Comparison of ENCODE assay signal across 11 cellular contexts in genomic region chr19:51751655-51752054, GRCh38. TPM values are rescaled to one million over a fixed set of nuclear protein-coding genes. Genes with fewer than 3 reads are reported as not detected.
DNase-seq lines count a peak whose midpoint lies in the region; ATAC-seq and TF ChIP-seq lines count a peak whose summit lies in the region.
"Had no signal": no experiment of that assay in that cellular context is flagged by ENCODE, and none has a peak within 500 bp of the region (broad histone marks: within the 10 kb centered on the region; RNA-seq: fewer than 3 reads in every experiment).

Gene FPR1 (minus strand): TSS chr19:51751878. CDS start chr19:51746994, 4,884 bp downstream.

- H3K9me3 ChIP-seq in RWPE2 (ENCODE audit: severe bottlenecking), result no peaks in the 10 kb centered on the region
- H3K9me3 ChIP-seq: suprapubic skin had no signal

- H3K27ac ChIP-seq in RWPE2 (ENCODE audit: poor library complexity, severe bottlenecking), result no peak within 1 kb of the TSS
- H3K27ac ChIP-seq: KMS-11, suprapubic skin had no signal

- H3K4me1 ChIP-seq in RWPE2 (ENCODE audit: insufficient read depth, poor library complexity, severe bottlenecking), result no peaks in the 10 kb centered on the region
- H3K4me1 ChIP-seq: suprapubic skin had no signal

- no peaks in the 10 kb centered on the region for H3K27me3 ChIP-seq in RWPE2 (ENCODE audit: insufficient read depth, poor library complexity, severe bottlenecking)

- H3K36me3 ChIP-seq in RWPE2 (ENCODE audit: low read depth), result no peaks in the 10 kb centered on the region
- H3K36me3 ChIP-seq: suprapubic skin had no signal

- DNase-seq in COLO829 (ENCODE audit: low spot score) (peak; percentile 8), RWPE2 (ENCODE audit: low spot score) (no peak), fibroblast of villous mesenchyme (ENCODE audit: low read depth) (peak; percentile 52), omental fat pad (ENCODE audit: low spot score) (no peak), NCI-H510A treated with DMSO at 0.1 percent for 48 hours (lab: John Stamatoyannopoulos, UW) (no peak)
- no peak for DNase-seq in stimulated activated CD4-positive, alpha-beta T cell treated with anti-CD3 and anti-CD28 coated beads, Interleukin-4, amount 100 ng/mL, for 4 hours
- no peak for DNase-seq in activated T-cell treated with anti-CD3 and anti-CD28 coated beads, Interleukin-2, amount 50 U/mL, for 1 hour
- DNase-seq: activated CD4-positive, alpha-beta memory T cell treated with anti-CD3 and anti-CD28 coated beads for 36 hours had no signal

- ATAC-seq in RWPE2 (ENCODE audit: low read depth) (peak; percentile 68), omental fat pad (ENCODE audit: low FRiP score) (peak; percentile 60), GM19351 (IDR thresholded peaks at IDR 0.05; ENCODE audit: unreplicated experiment) (no peak)

- no peak for TF ChIP-seq CTCF in RWPE2 (IDR thresholded peaks at IDR 0.05; ENCODE audit: poor library complexity, severe bottlenecking)
- no peak for TF ChIP-seq CTCF in fibroblast of villous mesenchyme (IDR thresholded peaks at IDR 0.05; ENCODE audit: insufficient read depth, low read depth, low read length)
- TF ChIP-seq CTCF in omental fat pad (IDR thresholded peaks at IDR 0.05), result no peak

- H3K4me3 ChIP-seq in RWPE2 (ENCODE audit: severe bottlenecking) (no peak within 1 kb of the TSS), fibroblast of villous mesenchyme (ENCODE audit: low read depth, low read length) (no peak within 1 kb of the TSS)
- H3K4me3 ChIP-seq: suprapubic skin had no signal

RNA-seq across cellular contexts. Expression of gene FPR1, which starts in this region (rescaled TPM):
- not detected in 2 replicates for total RNA-seq in fibroblast of villous mesenchyme
- total RNA-seq in omental fat pad, result 10 to 100 TPM; 15.0 to 77.5 (median 56.5) TPM
- total RNA-seq: activated CD4-positive, alpha-beta memory T cell treated with anti-CD3 and anti-CD28 coated beads for 36 hours had no signal

Comparison
In these comparisons a context has a peak if more than half of its experiments do, and no peak if none do; other contexts are left out.
1. RNA of gene FPR1 (total RNA-seq): 15.0 to 77.5 TPM in omental fat pad; not detected in fibroblast of villous mesenchyme; every median in the first group is over 10 times any median in the second.
2. Peak in DNase-seq in fibroblast of villous mesenchyme; RNA of the gene not detected or under 1 TPM.